8 cellular contexts compared by ENCODE assay signal in the genomic region with DNA sequence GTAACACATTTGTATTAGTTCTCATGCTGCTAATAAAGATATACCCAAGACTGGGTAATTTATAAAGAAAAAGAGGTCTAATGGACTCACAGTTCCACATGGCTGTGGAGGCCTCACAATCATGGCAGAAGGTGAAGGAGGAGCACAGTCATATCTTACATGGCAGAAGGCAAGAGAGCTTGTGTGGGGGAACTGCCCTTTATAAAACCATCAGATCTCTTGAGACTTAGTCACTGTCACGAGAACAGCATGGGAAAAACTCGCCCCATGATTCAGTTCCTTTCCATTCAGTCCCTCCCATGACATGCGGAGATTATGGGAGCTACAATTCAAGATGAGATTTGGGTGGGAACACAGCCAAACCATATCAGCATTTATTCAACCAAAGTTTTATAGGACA.
DNase-seq lines count a peak whose midpoint lies in the region; ATAC-seq, FAIRE-seq and TF ChIP-seq lines count a peak whose summit lies in the region.
"Not testable (repeated sequence)": the region's sequence is repeated elsewhere in the genome, so short reads cannot be mapped to it uniquely, and the experiment has no call there.

No MANE protein-coding gene starts in this region.

- not testable (repeated sequence) for H3K4me3 Mint-ChIP-seq in activated CD4-positive, alpha-beta T cell treated with anti-CD3 and anti-CD28 coated beads for 36 hours; stimulated activated effector memory CD8-positive, alpha-beta T cell treated with anti-CD3 and anti-CD28 coated beads, Interleukin-12 subunit alpha, Interleukin-12 subunit beta, amount 100 ng/mL, for 72 hours

- H2BK15ac ChIP-seq in IMR-90 (ENCODE audit: low read depth, low read length) = not testable (repeated sequence)

- not testable (repeated sequence) for H3K4ac ChIP-seq in IMR-90 (ENCODE audit: low read depth, low read length)

- TF ChIP-seq POLR2A in IMR-90 (IDR thresholded peaks at IDR 0.05; ENCODE audit: low read depth, low read length) = not testable (repeated sequence)

- not testable (repeated sequence) for H2AFZ ChIP-seq in IMR-90 (replicated peaks; ENCODE audit: low read length, poor library complexity); keratinocyte (ENCODE audit: control insufficient read depth, low read length)

- H3K27me3 ChIP-seq in IMR-90 (ENCODE audit: control insufficient read depth, insufficient read depth, low read length); keratinocyte (ENCODE audit: control insufficient read depth, extremely low read depth, insufficient read depth, low read length): not testable (repeated sequence)

- H3K9ac ChIP-seq in IMR-90 (ENCODE audit: low read depth, low read length); keratinocyte (ENCODE audit: control insufficient read depth, extremely low read depth, insufficient read depth, low read length): not testable (repeated sequence)

- H3K4me3 ChIP-seq in IMR-90 (ENCODE audit: insufficient read depth, low read depth, low read length); choroid plexus epithelial cell (ENCODE audit: low read depth, low read length); fibroblast of mammary gland (ENCODE audit: control insufficient read depth, low read depth, low read length); keratinocyte (ENCODE audit: control insufficient read depth in 2 of 3, extremely low read depth in 1 of 3, insufficient read depth in 2 of 3, low read depth in 1 of 3, low read length in 3 of 3): not testable (repeated sequence)

- not testable (repeated sequence) for H3K56ac ChIP-seq in IMR-90 (ENCODE audit: extremely low read depth, insufficient read depth, low read length)

- H2BK5ac ChIP-seq in IMR-90 (ENCODE audit: low read depth, low read length, poor library complexity, severe bottlenecking) = not testable (repeated sequence)

- peak; percentile 13 for FAIRE-seq in keratinocyte (lab: Jason Lieb, UNC)

- H2BK120ac ChIP-seq in IMR-90 (ENCODE audit: low read depth, low read length) = not testable (repeated sequence)

- WGBS in IMR-90 (ENCODE audit: extremely low coverage in 2 of 2, insufficient read length in 1 of 2), 2 experiments = no CpG with 5 or more reads among the region's 3 CpGs

- not testable (repeated sequence) for H2BK20ac ChIP-seq in IMR-90 (ENCODE audit: low read depth, low read length)

- not testable (repeated sequence) for TF ChIP-seq CTCF in IMR-90 (conservative IDR thresholded peaks at IDR 0.05; ENCODE audit: low read depth, low read length); choroid plexus epithelial cell (conservative IDR thresholded peaks at IDR 0.05; ENCODE audit: low read depth, low read length); fibroblast of mammary gland (conservative IDR thresholded peaks at IDR 0.05; ENCODE audit: control insufficient read depth, insufficient read depth, low read depth, low read length); keratinocyte (optimal IDR thresholded peaks at IDR 0.05 in 1 of 3, IDR thresholded peaks at IDR 0.05 in 1 of 3, conservative IDR thresholded peaks at IDR 0.05 in 1 of 3; ENCODE audit: extremely low read depth in 1 of 3, insufficient read depth in 2 of 3, low read length in 3 of 3)

- CTCF ChIA-PET in IMR-90 (lab: Yijun Ruan, JAX); activated CD4-positive, alpha-beta T cell treated with anti-CD3 and anti-CD28 coated beads for 36 hours (lab: Charles Lee): not testable (repeated sequence)

- H3K4me1 ChIP-seq in IMR-90 (ENCODE audit: control insufficient read depth, insufficient read depth, low read length) = not testable (repeated sequence)
- peaks cover 16% of the 10 kb centered on the region for H3K4me1 ChIP-seq in keratinocyte (ENCODE audit: control insufficient read depth, extremely low read depth, insufficient read depth, low read length)

- not testable (repeated sequence) for H3K9me3 Mint-ChIP-seq in activated CD4-positive, alpha-beta T cell treated with anti-CD3 and anti-CD28 coated beads for 36 hours (ENCODE audit: low read depth); stimulated activated effector memory CD8-positive, alpha-beta T cell treated with anti-CD3 and anti-CD28 coated beads, Interleukin-12 subunit alpha, Interleukin-12 subunit beta, amount 100 ng/mL, for 72 hours

- not testable (repeated sequence) for H4K20me1 ChIP-seq in IMR-90 (ENCODE audit: insufficient read depth, low read length); keratinocyte (ENCODE audit: control insufficient read depth, extremely low read depth, insufficient read depth, low read length)

- not testable (repeated sequence) for BruUV-seq in IMR-90 (replicated peaks; lab: Mats Ljungman, UMichigan)

- DNase-seq in CD1c-positive myeloid dendritic cell (ENCODE audit: extremely low spot score) (peak; percentile 26), IMR-90 (peak; percentile 34), RKO (ENCODE audit: low spot score) (peak; percentile 15), choroid plexus epithelial cell (ENCODE audit: low read depth) (peak; percentile 56), fibroblast of mammary gland (ENCODE audit: low read depth) (peak; percentile 35)
- DNase-seq in activated CD4-positive, alpha-beta T cell treated with anti-CD3 and anti-CD28 coated beads for 36 hours; keratinocyte (ENCODE audit: low read depth, low spot score); stimulated activated effector memory CD8-positive, alpha-beta T cell treated with anti-CD3 and anti-CD28 coated beads, Interleukin-12 subunit alpha, Interleukin-12 subunit beta, amount 100 ng/mL, for 72 hours (ENCODE audit: low spot score in 2 of 2): not testable (repeated sequence)

- not testable (repeated sequence) for TF ChIP-seq RAD21 in IMR-90 (IDR thresholded peaks at IDR 0.05; ENCODE audit: low read length)

- in situ Hi-C loops in IMR-90 (cut with MboI; ENCODE audit: low sequenced_read_pairs) = not testable (repeated sequence)

- dilution Hi-C loops in IMR-90 (cut with HindIII; ENCODE audit: low sequenced_read_pairs, unreplicated experiment); keratinocyte (cut with MboI; ENCODE audit: extremely low pct_ligation_motif_present, low sequenced_read_pairs): not testable (repeated sequence)

- POLR2A ChIA-PET in IMR-90 (lab: Charles Lee; ENCODE audit: unreplicated experiment); activated CD4-positive, alpha-beta T cell treated with anti-CD3 and anti-CD28 coated beads for 36 hours (lab: Charles Lee): not testable (repeated sequence)

- not testable (repeated sequence) for H2AK5ac ChIP-seq in IMR-90 (ENCODE audit: low read depth, low read length)

- not testable (repeated sequence) for H3K4me1 Mint-ChIP-seq in activated CD4-positive, alpha-beta T cell treated with anti-CD3 and anti-CD28 coated beads for 36 hours
- H3K4me1 Mint-ChIP-seq in stimulated activated effector memory CD8-positive, alpha-beta T cell treated with anti-CD3 and anti-CD28 coated beads, Interleukin-12 subunit alpha, Interleukin-12 subunit beta, amount 100 ng/mL, for 72 hours = peaks cover 10% of the 10 kb centered on the region

- not testable (repeated sequence) for H4K5ac ChIP-seq in IMR-90 (ENCODE audit: low read depth, low read length)

- intact Hi-C loops in IMR-90 (cut with micrococcal nuclease); activated CD4-positive, alpha-beta T cell treated with anti-CD3 and anti-CD28 coated beads for 36 hours (cut with DNase I, micrococcal nuclease): not testable (repeated sequence)

- not testable (repeated sequence) for H3K27ac ChIP-seq in IMR-90 (ENCODE audit: insufficient read depth, low read length); keratinocyte (ENCODE audit: control insufficient read depth, insufficient read depth, low read length)

- not testable (repeated sequence) for H2AK9ac ChIP-seq in IMR-90 (replicated peaks; ENCODE audit: low read depth, low read length, poor library complexity)

- not testable (repeated sequence) for H3K9me3 ChIP-seq in IMR-90 (ENCODE audit: control insufficient read depth, insufficient read depth, low read length); keratinocyte (ENCODE audit: control insufficient read depth, low read depth, low read length)

- H4K91ac ChIP-seq in IMR-90 (ENCODE audit: insufficient read depth, low read depth, low read length) = not testable (repeated sequence)

- not testable (repeated sequence) for H3K36me3 ChIP-seq in IMR-90 (ENCODE audit: control insufficient read depth, insufficient read depth, low read length); keratinocyte (ENCODE audit: control insufficient read depth in 2 of 2, extremely low read depth in 1 of 2, insufficient read depth in 2 of 2, low read length in 2 of 2)

- H3K4me2 ChIP-seq in IMR-90 (ENCODE audit: low read depth, low read length); keratinocyte (ENCODE audit: control insufficient read depth, extremely low read depth, insufficient read depth, low read depth, low read length): not testable (repeated sequence)

- not testable (repeated sequence) for ATAC-seq in IMR-90 (ENCODE audit: low read depth)
- peak; percentile 42 for ATAC-seq in activated CD4-positive, alpha-beta T cell treated with anti-CD3 and anti-CD28 coated beads for 36 hours
- ATAC-seq in stimulated activated effector memory CD8-positive, alpha-beta T cell treated with anti-CD3 and anti-CD28 coated beads, Interleukin-12 subunit alpha, Interleukin-12 subunit beta, amount 100 ng/mL, for 72 hours = peak; percentile 55

- not testable (repeated sequence) for H3K9me1 ChIP-seq in IMR-90 (ENCODE audit: insufficient read depth, low read length); keratinocyte (ENCODE audit: control insufficient read depth, extremely low read depth, insufficient read depth, low read length)

- H3K18ac ChIP-seq in IMR-90 (ENCODE audit: low read depth, low read length) = not testable (repeated sequence)

- H3K27ac Mint-ChIP-seq in activated CD4-positive, alpha-beta T cell treated with anti-CD3 and anti-CD28 coated beads for 36 hours; stimulated activated effector memory CD8-positive, alpha-beta T cell treated with anti-CD3 and anti-CD28 coated beads, Interleukin-12 subunit alpha, Interleukin-12 subunit beta, amount 100 ng/mL, for 72 hours: not testable (repeated sequence)

- H3K27me3 Mint-ChIP-seq in activated CD4-positive, alpha-beta T cell treated with anti-CD3 and anti-CD28 coated beads for 36 hours = not testable (repeated sequence)

- not testable (repeated sequence) for H3K23ac ChIP-seq in IMR-90 (ENCODE audit: low read depth, low read length)

- H3K79me2 ChIP-seq in keratinocyte (ENCODE audit: control insufficient read depth, insufficient read depth, low read length) = not testable (repeated sequence)

- not testable (repeated sequence) for H4K8ac ChIP-seq in IMR-90 (ENCODE audit: low read depth in 2 of 2, low read length in 2 of 2)

- H3K14ac ChIP-seq in IMR-90 (replicated peaks; ENCODE audit: low read depth, low read length) = not testable (repeated sequence)

- not testable (repeated sequence) for H3K36me3 Mint-ChIP-seq in activated CD4-positive, alpha-beta T cell treated with anti-CD3 and anti-CD28 coated beads for 36 hours (ENCODE audit: low read depth); stimulated activated effector memory CD8-positive, alpha-beta T cell treated with anti-CD3 and anti-CD28 coated beads, Interleukin-12 subunit alpha, Interleukin-12 subunit beta, amount 100 ng/mL, for 72 hours

- not testable (repeated sequence) for H3K79me1 ChIP-seq in IMR-90 (ENCODE audit: low read depth in 1 of 2, low read length in 2 of 2)
